ENCODE assay signal across 3 cellular contexts in genomic region chr1:37479255-37480124, GRCh38.
TF ChIP-seq lines count a peak whose summit lies in the region.

No MANE protein-coding gene starts in this region.

TF ChIP-seq in A549, 52 proteins besides CTCF, POLR2A, EP300 and RAD21 (continued from another document and continues in another):
- TF ChIP-seq FOSL2 (IDR thresholded peaks at IDR 0.05) (0 out of 2 replicates have a peak, but pooled peaks have one; percentile 55), FOSL2 (CRISPR knock-in tag; IDR thresholded peaks at IDR 0.05) (peak; percentile 87), HES2 (IDR thresholded peaks at IDR 0.05) (0 out of 2 replicates have a peak, but pooled peaks have one; percentile 12), RARB (CRISPR knock-in tag; IDR thresholded peaks at IDR 0.05) (no peak; the same call in 1 of the 2 replicates), NFE2L2 (conservative IDR thresholded peaks at IDR 0.05; ENCODE audit: low read length) (no peak), HMGXB4 (CRISPR knock-in tag; IDR thresholded peaks at IDR 0.05; ENCODE audit: borderline replicate concordance) (no peak), CBX8 (IDR thresholded peaks at IDR 0.05) (no peak), RCOR1 (IDR thresholded peaks at IDR 0.05; ENCODE audit: low read depth, low read length) (no peak), ZC3H11A (IDR thresholded peaks at IDR 0.05) (no peak), RFX5 (IDR thresholded peaks at IDR 0.05) (no peak), SMC3 (IDR thresholded peaks at IDR 0.05) (peak; percentile 32; the same call in 2 of the 3 replicates), HOXB5 (CRISPR knock-in tag; IDR thresholded peaks at IDR 0.05) (no peak), RNF2 (IDR thresholded peaks at IDR 0.05; ENCODE audit: borderline replicate concordance, low read depth) (no peak), ZNF302 (CRISPR knock-in tag; IDR thresholded peaks at IDR 0.05) (no peak), JUNB (IDR thresholded peaks at IDR 0.05) (peak; percentile 67; the same call in 1 of the 2 replicates), FOSB (CRISPR knock-in tag; IDR thresholded peaks at IDR 0.05) (no peak), ESRRA (IDR thresholded peaks at IDR 0.05; ENCODE audit: borderline replicate concordance, low read length) (no peak), CHD2 (IDR thresholded peaks at IDR 0.05; ENCODE audit: low read length, partially characterized antibody) (peak; percentile 74), KDM5A (IDR thresholded peaks at IDR 0.05) (no peak), CEBPB (IDR thresholded peaks at IDR 0.05) (peak; percentile 65 to 90)
- TF ChIP-seq, protein P1, sequence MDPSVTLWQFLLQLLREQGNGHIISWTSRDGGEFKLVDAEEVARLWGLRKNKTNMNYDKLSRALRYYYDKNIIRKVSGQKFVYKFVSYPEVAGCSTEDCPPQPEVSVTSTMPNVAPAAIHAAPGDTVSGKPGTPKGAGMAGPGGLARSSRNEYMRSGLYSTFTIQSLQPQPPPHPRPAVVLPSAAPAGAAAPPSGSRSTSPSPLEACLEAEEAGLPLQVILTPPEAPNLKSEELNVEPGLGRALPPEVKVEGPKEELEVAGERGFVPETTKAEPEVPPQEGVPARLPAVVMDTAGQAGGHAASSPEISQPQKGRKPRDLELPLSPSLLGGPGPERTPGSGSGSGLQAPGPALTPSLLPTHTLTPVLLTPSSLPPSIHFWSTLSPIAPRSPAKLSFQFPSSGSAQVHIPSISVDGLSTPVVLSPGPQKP (IDR thresholded peaks at IDR 0.05; ENCODE audit: low read depth, low read length): no peak

TF ChIP-seq in Ishikawa, 13 proteins besides CTCF, POLR2A, EP300 and RAD21 (continued from another document):
- TF ChIP-seq EGR1 (IDR thresholded peaks at IDR 0.05): 0 out of 2 replicates have a peak, but pooled peaks have one; percentile 11
- TF ChIP-seq, protein P2, sequence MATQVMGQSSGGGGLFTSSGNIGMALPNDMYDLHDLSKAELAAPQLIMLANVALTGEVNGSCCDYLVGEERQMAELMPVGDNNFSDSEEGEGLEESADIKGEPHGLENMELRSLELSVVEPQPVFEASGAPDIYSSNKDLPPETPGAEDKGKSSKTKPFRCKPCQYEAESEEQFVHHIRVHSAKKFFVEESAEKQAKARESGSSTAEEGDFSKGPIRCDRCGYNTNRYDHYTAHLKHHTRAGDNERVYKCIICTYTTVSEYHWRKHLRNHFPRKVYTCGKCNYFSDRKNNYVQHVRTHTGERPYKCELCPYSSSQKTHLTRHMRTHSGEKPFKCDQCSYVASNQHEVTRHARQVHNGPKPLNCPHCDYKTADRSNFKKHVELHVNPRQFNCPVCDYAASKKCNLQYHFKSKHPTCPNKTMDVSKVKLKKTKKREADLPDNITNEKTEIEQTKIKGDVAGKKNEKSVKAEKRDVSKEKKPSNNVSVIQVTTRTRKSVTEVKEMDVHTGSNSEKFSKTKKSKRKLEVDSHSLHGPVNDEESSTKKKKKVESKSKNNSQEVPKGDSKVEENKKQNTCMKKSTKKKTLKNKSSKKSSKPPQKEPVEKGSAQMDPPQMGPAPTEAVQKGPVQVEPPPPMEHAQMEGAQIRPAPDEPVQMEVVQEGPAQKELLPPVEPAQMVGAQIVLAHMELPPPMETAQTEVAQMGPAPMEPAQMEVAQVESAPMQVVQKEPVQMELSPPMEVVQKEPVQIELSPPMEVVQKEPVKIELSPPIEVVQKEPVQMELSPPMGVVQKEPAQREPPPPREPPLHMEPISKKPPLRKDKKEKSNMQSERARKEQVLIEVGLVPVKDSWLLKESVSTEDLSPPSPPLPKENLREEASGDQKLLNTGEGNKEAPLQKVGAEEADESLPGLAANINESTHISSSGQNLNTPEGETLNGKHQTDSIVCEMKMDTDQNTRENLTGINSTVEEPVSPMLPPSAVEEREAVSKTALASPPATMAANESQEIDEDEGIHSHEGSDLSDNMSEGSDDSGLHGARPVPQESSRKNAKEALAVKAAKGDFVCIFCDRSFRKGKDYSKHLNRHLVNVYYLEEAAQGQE (IDR thresholded peaks at IDR 0.05; ENCODE audit: low read depth): no peak
- TF ChIP-seq NFIC (IDR thresholded peaks at IDR 0.05): no peak
- TF ChIP-seq, protein P3, sequence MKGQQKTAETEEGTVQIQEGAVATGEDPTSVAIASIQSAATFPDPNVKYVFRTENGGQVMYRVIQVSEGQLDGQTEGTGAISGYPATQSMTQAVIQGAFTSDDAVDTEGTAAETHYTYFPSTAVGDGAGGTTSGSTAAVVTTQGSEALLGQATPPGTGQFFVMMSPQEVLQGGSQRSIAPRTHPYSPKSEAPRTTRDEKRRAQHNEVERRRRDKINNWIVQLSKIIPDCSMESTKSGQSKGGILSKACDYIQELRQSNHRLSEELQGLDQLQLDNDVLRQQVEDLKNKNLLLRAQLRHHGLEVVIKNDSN (IDR thresholded peaks at IDR 0.05): no peak
- peak; percentile 17; the same call in 1 of the 2 replicates for TF ChIP-seq TCF12 (IDR thresholded peaks at IDR 0.05; ENCODE audit: low read depth)
- 0 out of 2 replicates have a peak, but pooled peaks have one; percentile 14 for TF ChIP-seq TAF1 (IDR thresholded peaks at IDR 0.05; ENCODE audit: low read depth)
- TF ChIP-seq CEBPB (IDR thresholded peaks at IDR 0.05): no peak
- TF ChIP-seq MAX (IDR thresholded peaks at IDR 0.05): no peak
- TF ChIP-seq ZBTB7A (IDR thresholded peaks at IDR 0.05; ENCODE audit: low read depth): no peak
- no peak for TF ChIP-seq CREB1 (IDR thresholded peaks at IDR 0.05; ENCODE audit: low read depth)

TF ChIP-seq in K562, 482 proteins besides CTCF, POLR2A, EP300 and RAD21 (continues in another document):
- TF ChIP-seq, protein P4, sequence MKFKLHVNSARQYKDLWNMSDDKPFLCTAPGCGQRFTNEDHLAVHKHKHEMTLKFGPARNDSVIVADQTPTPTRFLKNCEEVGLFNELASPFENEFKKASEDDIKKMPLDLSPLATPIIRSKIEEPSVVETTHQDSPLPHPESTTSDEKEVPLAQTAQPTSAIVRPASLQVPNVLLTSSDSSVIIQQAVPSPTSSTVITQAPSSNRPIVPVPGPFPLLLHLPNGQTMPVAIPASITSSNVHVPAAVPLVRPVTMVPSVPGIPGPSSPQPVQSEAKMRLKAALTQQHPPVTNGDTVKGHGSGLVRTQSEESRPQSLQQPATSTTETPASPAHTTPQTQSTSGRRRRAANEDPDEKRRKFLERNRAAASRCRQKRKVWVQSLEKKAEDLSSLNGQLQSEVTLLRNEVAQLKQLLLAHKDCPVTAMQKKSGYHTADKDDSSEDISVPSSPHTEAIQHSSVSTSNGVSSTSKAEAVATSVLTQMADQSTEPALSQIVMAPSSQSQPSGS (CRISPR knock-in tag; IDR thresholded peaks at IDR 0.05): no peak
- TF ChIP-seq ZBTB5 (IDR thresholded peaks at IDR 0.05): no peak
- TF ChIP-seq HOXB6 (CRISPR knock-in tag; IDR thresholded peaks at IDR 0.05; ENCODE audit: borderline replicate concordance): no peak
- no peak for TF ChIP-seq PTRF (tag; IDR thresholded peaks at IDR 0.05)
- peak; percentile 73 for TF ChIP-seq RNF2 (IDR thresholded peaks at IDR 0.05)
- no peak; the same call in none of the 2 replicates for TF ChIP-seq ATF7 (IDR thresholded peaks at IDR 0.05)
- peak; percentile 75 for TF ChIP-seq CBFA2T3 (IDR thresholded peaks at IDR 0.05)
- peak; percentile 30 for TF ChIP-seq FOS (IDR thresholded peaks at IDR 0.05; ENCODE audit: extremely low read depth, insufficient read length)
- peak; percentile 95; the same call in 1 of the 2 replicates for TF ChIP-seq FOXK1 (CRISPR knock-in tag; IDR thresholded peaks at IDR 0.05; ENCODE audit: borderline replicate concordance)
- TF ChIP-seq, protein P5, sequence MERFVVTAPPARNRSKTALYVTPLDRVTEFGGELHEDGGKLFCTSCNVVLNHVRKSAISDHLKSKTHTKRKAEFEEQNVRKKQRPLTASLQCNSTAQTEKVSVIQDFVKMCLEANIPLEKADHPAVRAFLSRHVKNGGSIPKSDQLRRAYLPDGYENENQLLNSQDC (CRISPR knock-in tag; IDR thresholded peaks at IDR 0.05): no peak
- TF ChIP-seq SIRT6 (IDR thresholded peaks at IDR 0.05; ENCODE audit: low read depth, low read length): no peak
- TF ChIP-seq ZNF444 (CRISPR knock-in tag; IDR thresholded peaks at IDR 0.05): no peak
- TF ChIP-seq IFI16 (CRISPR knock-in tag; IDR thresholded peaks at IDR 0.05): no peak
- no peak for TF ChIP-seq ZNF124 (CRISPR knock-in tag; IDR thresholded peaks at IDR 0.05)
- TF ChIP-seq U2AF1 (optimal IDR thresholded peaks at IDR 0.05; ENCODE audit: low read depth, low read length): no peak
- TF ChIP-seq TFAM (CRISPR knock-in tag; conservative IDR thresholded peaks at IDR 0.05): no peak
- TF ChIP-seq SMARCC2 (IDR thresholded peaks at IDR 0.05; ENCODE audit: low read depth): 0 out of 2 replicates have a peak, but pooled peaks have one; percentile 40
- peak; percentile 96 for TF ChIP-seq FOSL1 (tag; conservative IDR thresholded peaks at IDR 0.05)
- TF ChIP-seq PTTG1 (tag; IDR thresholded peaks at IDR 0.05; ENCODE audit: low read depth): no peak
- TF ChIP-seq HBP1 (CRISPR knock-in tag; IDR thresholded peaks at IDR 0.05): no peak
- TF ChIP-seq ARNT (IDR thresholded peaks at IDR 0.05): no peak
- TF ChIP-seq SMC3 (conservative IDR thresholded peaks at IDR 0.05; ENCODE audit: insufficient read depth, low read depth, low read length): no peak
- peak in 1 of 2 experiments; percentile 35 for TF ChIP-seq E2F6 (IDR thresholded peaks at IDR 0.05; ENCODE audit: borderline replicate concordance in 1 of 2, extremely low read depth in 1 of 2, insufficient read depth in 1 of 2, insufficient read length in 1 of 2, low read depth in 1 of 2, low read length in 1 of 2, poor library complexity in 1 of 2, severe bottlenecking in 1 of 2)
- no peak for TF ChIP-seq PHB (CRISPR knock-in tag; IDR thresholded peaks at IDR 0.05)
- no peak for TF ChIP-seq ELF2 (CRISPR knock-in tag; IDR thresholded peaks at IDR 0.05)
- TF ChIP-seq ADNP (tag; IDR thresholded peaks at IDR 0.05): no peak
- no peak for TF ChIP-seq SFPQ (IDR thresholded peaks at IDR 0.05; ENCODE audit: low read depth, low read length)
- TF ChIP-seq, protein P6, sequence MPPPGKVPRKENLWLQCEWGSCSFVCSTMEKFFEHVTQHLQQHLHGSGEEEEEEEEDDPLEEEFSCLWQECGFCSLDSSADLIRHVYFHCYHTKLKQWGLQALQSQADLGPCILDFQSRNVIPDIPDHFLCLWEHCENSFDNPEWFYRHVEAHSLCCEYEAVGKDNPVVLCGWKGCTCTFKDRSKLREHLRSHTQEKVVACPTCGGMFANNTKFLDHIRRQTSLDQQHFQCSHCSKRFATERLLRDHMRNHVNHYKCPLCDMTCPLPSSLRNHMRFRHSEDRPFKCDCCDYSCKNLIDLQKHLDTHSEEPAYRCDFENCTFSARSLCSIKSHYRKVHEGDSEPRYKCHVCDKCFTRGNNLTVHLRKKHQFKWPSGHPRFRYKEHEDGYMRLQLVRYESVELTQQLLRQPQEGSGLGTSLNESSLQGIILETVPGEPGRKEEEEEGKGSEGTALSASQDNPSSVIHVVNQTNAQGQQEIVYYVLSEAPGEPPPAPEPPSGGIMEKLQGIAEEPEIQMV (tag; conservative IDR thresholded peaks at IDR 0.05; ENCODE audit: low read depth): no peak
